ENCODE assay signal across 11 cellular contexts in the genomic region with DNA sequence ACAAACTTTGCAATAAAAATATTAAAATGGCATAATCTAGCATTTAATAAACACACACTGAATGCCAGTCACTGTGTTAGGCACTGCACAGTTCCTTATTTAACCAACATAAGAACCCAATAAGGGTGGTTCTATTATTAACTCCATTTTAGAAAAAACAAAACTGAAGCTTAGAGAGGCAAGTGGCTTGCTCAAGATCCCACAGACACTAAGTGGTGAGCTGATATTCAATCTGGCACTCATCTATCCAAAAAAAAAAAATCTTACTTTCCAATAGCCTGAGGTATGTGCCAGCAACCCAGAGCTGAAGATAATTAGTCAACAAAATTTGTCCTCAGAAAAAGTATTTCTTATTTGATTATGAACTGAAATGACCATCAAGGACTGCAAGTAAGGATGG. TPM values are rescaled to one million over a fixed set of nuclear protein-coding genes. Genes with fewer than 3 reads are reported as not detected.
DNase-seq lines count a peak whose midpoint lies in the region; ATAC-seq and TF ChIP-seq lines count a peak whose summit lies in the region.
"Had no signal": no experiment of that assay in that cellular context is flagged by ENCODE, and none has a peak within 500 bp of the region (broad histone marks: within the 10 kb centered on the region; RNA-seq: fewer than 3 reads in every experiment).

No MANE protein-coding gene starts in this region.

- H3K4me3 Mint-ChIP-seq in T-helper 2 cell treated with Interferon-gamma antibody and Interleukin-4, amounts not matched to agents 5 μg/mL and 100 μg/mL, for 36 hours, result peak overlapping the region; percentile 100

- H3K36me3 ChIP-seq in left ventricle myocardium inferior (no peaks in the 10 kb centered on the region), vagina (no peaks in the 10 kb centered on the region), SJCRH30 (no peaks in the 10 kb centered on the region)

- no peak for TF ChIP-seq CTCF in left ventricle myocardium inferior (IDR thresholded peaks at IDR 0.05; ENCODE audit: borderline replicate concordance)
- TF ChIP-seq CTCF in vagina (IDR thresholded peaks at IDR 0.05), result no peak

- peak overlapping the region; percentile 36 for H3K4me3 ChIP-seq in left ventricle myocardium inferior
- H3K4me3 ChIP-seq in vagina, result peak overlapping the region in 1 of 2 donors; percentile 28
- no peak overlapping the region for H3K4me3 ChIP-seq in SJCRH30

- H3K9me3 ChIP-seq in left ventricle myocardium inferior (replicated peaks) (no peaks in the 10 kb centered on the region), vagina (no peaks in the 10 kb centered on the region), SJCRH30 (replicated peaks) (no peaks in the 10 kb centered on the region)

- no peak for TF ChIP-seq POLR2A in vagina (IDR thresholded peaks at IDR 0.05)

- intact Hi-C loops in left ventricle myocardium inferior (cut with micrococcal nuclease), result no loop called here
- intact Hi-C loops in left ventricle myocardium superior (cut with micrococcal nuclease), result no loop called here
- intact Hi-C loops in vagina (cut with DNase I), result no loop called here

- H3K4me1 ChIP-seq in left ventricle myocardium inferior (peaks cover 18% of the 10 kb centered on the region), vagina (no peaks in the 10 kb centered on the region), SJCRH30 (peaks cover 11% of the 10 kb centered on the region)

- ATAC-seq in left ventricle myocardium superior, result no peak

- H3K27ac ChIP-seq in left ventricle myocardium inferior (replicated peaks) (peak overlapping the region; percentile 14), vagina (peak overlapping the region; percentile 25), SJCRH30 (no peak overlapping the region)
- H3K27ac ChIP-seq: C4-2B had no signal

- H3K27ac Mint-ChIP-seq in T-helper 2 cell treated with Interferon-gamma antibody and Interleukin-4, amounts not matched to agents 5 μg/mL and 100 μg/mL, for 36 hours, result peak overlapping the region; percentile 97

- peaks cover 57% of the 10 kb centered on the region for H3K36me3 Mint-ChIP-seq in T-helper 2 cell treated with Interferon-gamma antibody and Interleukin-4, amounts not matched to agents 5 μg/mL and 100 μg/mL, for 36 hours (ENCODE audit: low read depth)

- H3K4me1 Mint-ChIP-seq in T-helper 2 cell treated with Interferon-gamma antibody and Interleukin-4, amounts not matched to agents 5 μg/mL and 100 μg/mL, for 36 hours (ENCODE audit: low read depth), result peaks cover 49% of the 10 kb centered on the region

- H3K9me3 Mint-ChIP-seq in T-helper 2 cell treated with Interferon-gamma antibody and Interleukin-4, amounts not matched to agents 5 μg/mL and 100 μg/mL, for 36 hours, result no peaks in the 10 kb centered on the region

- DNase-seq in left ventricle myocardium inferior, result no peak
- DNase-seq in left ventricle myocardium superior, result no peak
- DNase-seq in T-helper 2 cell treated with Interferon-gamma antibody and Interleukin-4, amounts not matched to agents 5 μg/mL and 100 μg/mL, for 36 hours (ENCODE audit: low spot score), result no peak
- DNase-seq in medulla oblongata (ENCODE audit: extremely low spot score), result peak; percentile 25
- no peak for DNase-seq in vagina (ENCODE audit: extremely low spot score in 2 of 2)
- no peak for DNase-seq in SJCRH30
- DNase-seq in germinal center (ENCODE audit: low spot score), result no peak
- no peak for DNase-seq in superior temporal gyrus (ENCODE audit: extremely low spot score)
- DNase-seq: NCI-H524 had no signal

- no peaks in the 10 kb centered on the region for H3K27me3 Mint-ChIP-seq in T-helper 2 cell treated with Interferon-gamma antibody and Interleukin-4, amounts not matched to agents 5 μg/mL and 100 μg/mL, for 36 hours (ENCODE audit: low read depth)

- no peaks in the 10 kb centered on the region for H3K27me3 ChIP-seq in left ventricle myocardium inferior (ENCODE audit: low read depth)
- H3K27me3 ChIP-seq in vagina, result no peaks in the 10 kb centered on the region
- no peaks in the 10 kb centered on the region for H3K27me3 ChIP-seq in SJCRH30

RNA-seq across cellular contexts. Expression of a gene that starts 0.8 kb away (rescaled TPM):
- total RNA-seq in left ventricle myocardium inferior (0.82 TPM), left ventricle myocardium superior (1.2 TPM), vagina (12.5 TPM)
- 0.71 and 0.81 TPM in 2 replicates for total RNA-seq in SJCRH30 (2014; rRNA removed; shearing (Covaris generic))
- total RNA-seq: endothelial cell of umbilical vein had no signal
